ENCODE assay signal across 8 cellular contexts in genomic region chr11:5280582-5281102, GRCh38. TPM values are rescaled to one million over a fixed set of nuclear protein-coding genes. Genes with fewer than 3 reads are reported as not detected.
A peak's percentile ranks its signal among the peaks of the same experiment; 100 is the strongest.
DNase-seq lines count a peak whose midpoint lies in the region; ATAC-seq and TF ChIP-seq lines count a peak whose summit lies in the region.

No MANE protein-coding gene starts in this region.

- H3K27me3 ChIP-seq in SJSA1 (replicated peaks) (no peaks in the 10 kb centered on the region), prostate gland (replicated peaks; ENCODE audit: insufficient read depth) (no peaks in the 10 kb centered on the region)

- H3K27ac ChIP-seq in SJSA1 (no peak overlapping the region), prostate gland (no peak overlapping the region)

- H3K9me3 ChIP-seq in SJSA1 (replicated peaks) (no peaks in the 10 kb centered on the region), prostate gland (no peaks in the 10 kb centered on the region)

- no peak overlapping the region for H3K4me3 ChIP-seq in SJSA1
- H3K4me3 ChIP-seq in skeletal muscle cell (ENCODE audit: low read depth, low read length): no peak overlapping the region
- no peak overlapping the region for H3K4me3 ChIP-seq in prostate gland

- intact Hi-C loops in prostate gland (cut with DNase I): no loop called here

- TF ChIP-seq CTCF in GM20000 (IDR thresholded peaks at IDR 0.05; ENCODE audit: extremely low read depth, missing control alignments) (no peak), prostate gland (IDR thresholded peaks at IDR 0.05) (no peak)

- no peaks in the 10 kb centered on the region for H3K36me3 ChIP-seq in SJSA1
- H3K36me3 ChIP-seq in prostate gland: no peaks in the 10 kb centered on the region

- no peak for DNase-seq in activated CD4-positive, CD25-positive, alpha-beta regulatory T cell treated with anti-CD3 and anti-CD28 coated beads, Interleukin-2, amount 50 U/mL, for 72 hours
- DNase-seq in GM20000 (ENCODE audit: low spot score): peak; percentile 60
- DNase-seq in SJSA1 (ENCODE audit: low read depth in 1 of 2, low spot score in 2 of 2): peak; percentile 93 to 97
- peak; percentile 99 for DNase-seq in fibroblast of the conjunctiva (ENCODE audit: low read depth)
- DNase-seq in skeletal muscle cell (ENCODE audit: low read depth): peak; percentile 98
- DNase-seq in prostate gland (ENCODE audit: low spot score): no peak

- no peak for TF ChIP-seq POLR2A in prostate gland (IDR thresholded peaks at IDR 0.05)

- 49% methylated on average over 3 of the region's 3 CpGs for WGBS in prostate gland

- ATAC-seq in activated CD4-positive, CD25-positive, alpha-beta regulatory T cell treated with anti-CD3 and anti-CD28 coated beads, Interleukin-2, amount 50 U/mL, for 24 hours: peak; percentile 58 to 78
- peak; percentile 95 for ATAC-seq in HG03432 (IDR thresholded peaks at IDR 0.05; ENCODE audit: unreplicated experiment)

- H3K4me1 ChIP-seq in SJSA1 (replicated peaks) (peaks cover 15% of the 10 kb centered on the region), prostate gland (replicated peaks) (no peaks in the 10 kb centered on the region)

RNA-seq across cellular contexts. Expression of gene HBE1, which starts 10.9 kb away (rescaled TPM):
- not detected in 2 replicates for total RNA-seq in SJSA1 (2014; rRNA removed; shearing (Covaris generic))
- total RNA-seq in prostate gland: not detected

RNA-seq across cellular contexts. Expression of gene OR51B4, which starts 21.1 kb away (rescaled TPM):
- total RNA-seq in SJSA1 (2014; rRNA removed; shearing (Covaris generic)): not detected in 2 replicates
- not detected for total RNA-seq in prostate gland

RNA-seq across cellular contexts. Expression of gene HBG2, which starts 26.1 kb away (rescaled TPM):
- total RNA-seq in SJSA1 (2014; rRNA removed; shearing (Covaris generic)): not detected in 2 replicates
- not detected for total RNA-seq in prostate gland

RNA-seq across cellular contexts. Expression of gene HBG1, which starts 31.0 kb away (rescaled TPM):
- not detected in 2 replicates for total RNA-seq in SJSA1 (2014; rRNA removed; shearing (Covaris generic))
- total RNA-seq in prostate gland: not detected

RNA-seq across cellular contexts. Expression of gene OR51B2, which starts 43.5 kb away (rescaled TPM):
- not detected in 2 replicates for total RNA-seq in SJSA1 (2014; rRNA removed; shearing (Covaris generic))
- total RNA-seq in prostate gland: not detected

Comparison
In these comparisons a context has a peak if more than half of its experiments do, and no peak if none do; other contexts are left out.
1. DNase-seq: peak in GM20000 (single experiment), SJSA1 (2 of 2), fibroblast of the conjunctiva (single experiment) and skeletal muscle cell (single experiment); none in activated CD4-positive, CD25-positive, alpha-beta regulatory T cell treated with anti-CD3 and anti-CD28 coated beads, Interleukin-2, amount 50 U/mL, for 72 hours (single experiment) and prostate gland (single experiment).